Comparison of ENCODE assay signal across 29 cellular contexts in the genomic region with DNA sequence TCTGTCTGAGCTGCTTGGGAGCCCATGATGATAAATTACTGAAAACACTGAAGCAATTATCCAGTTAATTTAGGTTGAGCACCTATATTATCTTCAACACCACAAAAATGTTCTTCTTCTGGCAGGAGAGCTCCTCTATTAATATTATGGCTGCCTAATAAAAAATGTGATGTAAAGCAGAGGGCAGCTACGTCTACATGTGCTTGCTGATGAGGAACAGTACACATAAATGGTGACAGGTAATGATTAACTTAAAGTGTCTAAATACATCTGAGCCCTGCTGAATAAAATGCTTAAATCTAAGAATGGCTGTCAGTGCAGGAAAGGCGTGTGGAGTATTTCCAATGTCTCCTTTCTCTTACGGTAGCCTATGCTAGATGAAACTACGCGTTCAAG.
"Had no signal": no experiment of that assay in that cellular context is flagged by ENCODE, and none has a peak within 500 bp of the region (broad histone marks: within the 10 kb centered on the region; RNA-seq: fewer than 3 reads in every experiment).

No MANE protein-coding gene starts in this region.

- DNase-seq: activated B cell treated with CpG ODN at 0.5 μM for 24 hours; activated CD4-positive, alpha-beta T cell treated with anti-CD3 and anti-CD28 coated beads for 48 hours; activated CD4-positive, alpha-beta T cell treated with anti-CD3 and anti-CD28 coated beads, Interleukin-2, amount 50 U/mL, for 1 hour; activated CD4-positive, alpha-beta T cell treated with anti-CD3 and anti-CD28 coated beads, Interleukin-2, amount 50 U/mL, for 48 hours; activated CD8-positive, alpha-beta memory T cell treated with anti-CD3 and anti-CD28 coated beads for 24 hours; activated CD8-positive, alpha-beta T cell treated with anti-CD3 and anti-CD28 coated beads for 36 hours; activated effector memory CD4-positive, alpha-beta T cell treated with Interleukin-2 at 50 U/mL for 16 hours; activated gamma-delta T cell treated with Interleukin-2 at 50 U/mL for 16 hours; activated naive CD4-positive, alpha-beta T cell treated with anti-CD3 and anti-CD28 coated beads, Interleukin-2, amount 50 U/mL, for 16 hours; activated naive CD4-positive, alpha-beta T cell treated with Interleukin-2 at 50 U/mL for 16 hours; activated T-cell treated with anti-CD3 and anti-CD28 coated beads, Interleukin-2, amount 50 U/mL, for 4 hours; amniotic stem cell; aorta; caudate nucleus; cortex of kidney; dermis blood vessel endothelial cell; effector CD4-positive, alpha-beta T cell; effector memory CD8-positive, alpha-beta T cell; erythroblast; foreskin keratinocyte; gastrocnemius medialis; glutamatergic neuron; T-cell; T-helper 9 cell; WERI-Rb-1 had no signal

- H3K4me1 ChIP-seq: body of pancreas, esophagus muscularis mucosa, gastrocnemius medialis had no signal

- H3K27ac ChIP-seq: body of pancreas, esophagus muscularis mucosa, foreskin keratinocyte, gastrocnemius medialis, WERI-Rb-1 had no signal

- H3K27me3 ChIP-seq: body of pancreas, esophagus muscularis mucosa, foreskin keratinocyte, gastrocnemius medialis had no signal

- H3K4me3 ChIP-seq: body of pancreas, esophagus muscularis mucosa, gastrocnemius medialis had no signal

- ATAC-seq: activated CD4-positive, CD25-positive, alpha-beta regulatory T cell treated with anti-CD3 and anti-CD28 coated beads, Interleukin-2, amount 50 U/mL, for 24 hours; activated CD8-positive, alpha-beta T cell treated with anti-CD3 and anti-CD28 coated beads for 36 hours; activated T-cell treated with anti-CD3 and anti-CD28 coated beads, Interleukin-2, amount 50 U/mL, for 4 hours; activated T-helper 17 cell treated with anti-CD3 and anti-CD28 coated beads, Interleukin-2, amount 50 U/mL, for 72 hours; body of pancreas; effector memory CD8-positive, alpha-beta T cell; foreskin keratinocyte; gastrocnemius medialis; T-cell had no signal

- H3K9me3 ChIP-seq: gastrocnemius medialis had no signal
